18 cellular contexts compared by ENCODE assay signal in the genomic region with DNA sequence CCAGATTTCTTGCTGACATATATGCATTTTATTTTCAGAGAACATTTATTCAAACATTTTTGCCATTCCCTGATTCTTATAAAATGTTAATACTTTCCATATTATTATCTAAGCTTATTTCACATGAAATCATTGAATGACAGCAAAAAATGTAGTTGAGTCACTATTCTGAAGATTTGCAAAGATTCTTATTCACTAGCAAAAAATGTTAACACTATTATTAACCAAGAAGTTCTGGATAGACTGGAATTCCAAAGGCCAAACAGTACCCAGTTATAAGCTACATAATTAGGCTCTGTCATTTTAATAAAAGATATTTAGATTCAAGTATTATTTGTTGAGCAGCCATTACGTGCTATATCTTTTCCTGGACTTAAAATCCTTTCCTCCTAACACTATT. TPM values are rescaled to one million over a fixed set of nuclear protein-coding genes. Genes with fewer than 3 reads are reported as not detected.
"Had no signal": no experiment of that assay in that cellular context is flagged by ENCODE, and none has a peak within 500 bp of the region (broad histone marks: within the 10 kb centered on the region; RNA-seq: fewer than 3 reads in every experiment).

No MANE protein-coding gene starts in this region.

- H3K27ac ChIP-seq: colonic mucosa, heart right ventricle, neural progenitor cell, prostate gland, right atrium auricular region, testis, upper lobe of left lung had no signal

- H3K4me2 ChIP-seq: neural progenitor cell had no signal

- H3K4me1 ChIP-seq: colonic mucosa, neural progenitor cell, prostate gland had no signal

- H3K4me3 ChIP-seq: colonic mucosa, heart right ventricle, neural progenitor cell, prostate gland, right atrium auricular region, testis, upper lobe of left lung had no signal

- ATAC-seq: activated naive CD4-positive, alpha-beta T cell treated with anti-CD3 and anti-CD28 coated beads, Interleukin-2, amount 50 U/mL, for 72 hours; heart right ventricle; left ventricle myocardium superior; naive thymus-derived CD4-positive, alpha-beta T cell; stimulated activated memory B cell treated with anti-CD40 and anti-IgM and Interleukin-4, amounts not matched to agents 10 μg/mL and 1 μg/mL and 100 μg/mL, for 72 hours had no signal

- H3K27me3 ChIP-seq: colonic mucosa, right atrium auricular region, testis, upper lobe of left lung had no signal

- H3K9ac ChIP-seq: neural progenitor cell had no signal

- H3K36me3 ChIP-seq: colonic mucosa, neural progenitor cell, prostate gland, right atrium auricular region, upper lobe of left lung had no signal

- DNase-seq: activated CD4-positive, alpha-beta T cell treated with anti-CD3 and anti-CD28 coated beads, Interleukin-2, amount 50 U/mL, for 48 hours; activated gamma-delta T cell treated with Interleukin-2 at 50 U/mL for 16 hours; amniotic stem cell; colonic mucosa; heart right ventricle; immature natural killer cell; left ventricle myocardium superior; naive thymus-derived CD4-positive, alpha-beta T cell; stimulated activated CD4-positive, alpha-beta T cell treated with anti-CD3 and anti-CD28 coated beads, Interleukin-4, amount 100 ng/mL, for 4 hours; testis had no signal

- H2AFZ ChIP-seq: neural progenitor cell had no signal

- H3K9me3 ChIP-seq: colonic mucosa, heart right ventricle, prostate gland, right atrium auricular region, testis, upper lobe of left lung had no signal

RNA-seq across cellular contexts. Expression of a gene that starts 41.1 kb away (rescaled TPM):
- total RNA-seq: left ventricle myocardium superior; osteocyte; T-helper 2 cell treated with Interferon-gamma antibody and Interleukin-4, amounts not matched to agents 100 ng/mL and 5 ng/mL, for 36 hours had no signal
